8 cellular contexts compared by ENCODE assay signal in genomic region chr22:23862103-23862502, GRCh38. TPM values are rescaled to one million over a fixed set of nuclear protein-coding genes. Genes with fewer than 3 reads are reported as not detected.
DNase-seq lines count a peak whose midpoint lies in the region; ATAC-seq and TF ChIP-seq lines count a peak whose summit lies in the region.

No MANE protein-coding gene starts in this region.

- DNase-seq in AG09319 (ENCODE audit: extremely low read depth, low read depth), result no peak
- DNase-seq in GM10266 (ENCODE audit: extremely low spot score), result peak; percentile 69
- peak; percentile 56 for DNase-seq in NCI-H1694 treated with DMSO at 0.1 percent for 48 hours (lab: John Stamatoyannopoulos, UW)
- DNase-seq in activated CD4-positive, alpha-beta T cell treated with anti-CD3 and anti-CD28 coated beads, Interleukin-2, amount 10 ng/mL, durations not matched to agents 24 days and 14 days, result peak; percentile 86
- peak; percentile 66 for DNase-seq in iPS-NIHi11 (ENCODE audit: low spot score)

- H3K9me3 Mint-ChIP-seq in activated CD4-positive, alpha-beta T cell treated with anti-CD3 and anti-CD28 coated beads, Interleukin-2, amount 10 ng/mL, durations not matched to agents 24 days and 14 days, result no peaks in the 10 kb centered on the region

- no peak overlapping the region for H3K4me3 Mint-ChIP-seq in activated CD4-positive, alpha-beta T cell treated with anti-CD3 and anti-CD28 coated beads, Interleukin-2, amount 10 ng/mL, durations not matched to agents 24 days and 14 days

- intact Hi-C loops in activated CD4-positive, alpha-beta T cell treated with anti-CD3 and anti-CD28 coated beads, Interleukin-2, amount 10 ng/mL, durations not matched to agents 24 days and 14 days (cut with micrococcal nuclease), result loop anchor here (5.0 kb wide), 1 partner anchor 95 kb away; no protein-coding TSS in a partner anchor

- H3K27ac Mint-ChIP-seq in activated CD4-positive, alpha-beta T cell treated with anti-CD3 and anti-CD28 coated beads, Interleukin-2, amount 10 ng/mL, durations not matched to agents 24 days and 14 days, result no peak overlapping the region

- H3K4me1 Mint-ChIP-seq in activated CD4-positive, alpha-beta T cell treated with anti-CD3 and anti-CD28 coated beads, Interleukin-2, amount 10 ng/mL, durations not matched to agents 24 days and 14 days, result peaks cover 18% of the 10 kb centered on the region

- peak; percentile 59 for TF ChIP-seq CTCF in AG09319 (IDR thresholded peaks at IDR 0.05; ENCODE audit: low read depth, low read length)
- peak; percentile 77 for TF ChIP-seq CTCF in GM10266 (IDR thresholded peaks at IDR 0.05; ENCODE audit: control insufficient read depth, insufficient read depth, low read depth, missing control alignments)

- ATAC-seq in GM18868 (IDR thresholded peaks at IDR 0.05; ENCODE audit: unreplicated experiment), result no peak
- ATAC-seq in activated CD4-positive, CD25-positive, alpha-beta regulatory T cell treated with anti-CD3 and anti-CD28 coated beads, Interleukin-2, amount 50 U/mL, for 24 hours, result no peak
- no peak for ATAC-seq in esophagus mucosa

- no peaks in the 10 kb centered on the region for H3K27me3 Mint-ChIP-seq in activated CD4-positive, alpha-beta T cell treated with anti-CD3 and anti-CD28 coated beads, Interleukin-2, amount 10 ng/mL, durations not matched to agents 24 days and 14 days

- H3K36me3 Mint-ChIP-seq in activated CD4-positive, alpha-beta T cell treated with anti-CD3 and anti-CD28 coated beads, Interleukin-2, amount 10 ng/mL, durations not matched to agents 24 days and 14 days (ENCODE audit: low read depth), result no peaks in the 10 kb centered on the region

RNA-seq across cellular contexts. Expression of gene SLC2A11, which starts 4.4 kb away (rescaled TPM):
- 8.0 and 9.3 TPM in 2 replicates for total RNA-seq in activated CD4-positive, alpha-beta T cell treated with anti-CD3 and anti-CD28 coated beads, Interleukin-2, amount 10 ng/mL, durations not matched to agents 24 days and 14 days
- 1.2 TPM for total RNA-seq in esophagus mucosa

RNA-seq across cellular contexts. Expression of gene DERL3, which starts 23.3 kb away (rescaled TPM):
- total RNA-seq in activated CD4-positive, alpha-beta T cell treated with anti-CD3 and anti-CD28 coated beads, Interleukin-2, amount 10 ng/mL, durations not matched to agents 24 days and 14 days, result 13.4 and 14.8 TPM in 2 replicates
- total RNA-seq in esophagus mucosa, result 1.5 TPM

RNA-seq across cellular contexts. Expression of gene MIF, which starts 32.1 kb away (rescaled TPM):
- total RNA-seq in activated CD4-positive, alpha-beta T cell treated with anti-CD3 and anti-CD28 coated beads, Interleukin-2, amount 10 ng/mL, durations not matched to agents 24 days and 14 days, result 1,352 and 1,382 TPM in 2 replicates
- total RNA-seq in esophagus mucosa, result 956 TPM
